ENCODE assay signal across 1 cellular context in genomic region chr18:4144201-4144600, GRCh38.
TF ChIP-seq lines count a peak whose summit lies in the region.

No MANE protein-coding gene starts in this region.

TF ChIP-seq in GM23338, 12 proteins besides CTCF, POLR2A, EP300 and RAD21 (continued from another document):
- TF ChIP-seq ZNF462 (CRISPR knock-in tag; IDR thresholded peaks at IDR 0.05) (no peak), REST (IDR thresholded peaks at IDR 0.05; ENCODE audit: unreplicated experiment) (no peak)
TF ChIP-seq in GM23338: peak in this region for 0.
